ENCODE assay signal across 8 cellular contexts in genomic region chr2:28224648-28225471, GRCh38.
A peak's percentile ranks its signal among the peaks of the same experiment; 100 is the strongest.
DNase-seq lines count a peak whose midpoint lies in the region; ATAC-seq and TF ChIP-seq lines count a peak whose summit lies in the region.

No MANE protein-coding gene starts in this region.

- intact Hi-C loops in right cardiac atrium (cut with DNase I): no loop called here

- 59% methylated on average over 9 of the region's 9 CpGs for WGBS in right cardiac atrium

- ATAC-seq in right cardiac atrium: peak; percentile 30 to 52
- no peak for ATAC-seq in GM18858 (IDR thresholded peaks at IDR 0.05; ENCODE audit: unreplicated experiment)
- ATAC-seq in HG02623 (IDR thresholded peaks at IDR 0.05; ENCODE audit: unreplicated experiment): no peak

- no peak overlapping the region for H3K27ac ChIP-seq in right cardiac atrium (ENCODE audit: low read length)
- peak overlapping the region; percentile 73 for H3K27ac ChIP-seq in temporal lobe (ENCODE audit: low read depth, low read length)

- no peak for TF ChIP-seq CTCF in astrocyte of the cerebellum (IDR thresholded peaks at IDR 0.05; ENCODE audit: low read depth, low read length, missing control alignments)

- no peak overlapping the region for H3K4me3 ChIP-seq in astrocyte of the cerebellum (ENCODE audit: low read depth, low read length)
- H3K4me3 ChIP-seq in right cardiac atrium (ENCODE audit: low read length): no peak overlapping the region

- in situ Hi-C loops in astrocyte of the cerebellum (cut with HindIII; ENCODE audit: low sequenced_read_pairs): no loop called here

- peak; percentile 90 for DNase-seq in HCEC 1CT
- peak; percentile 95 for DNase-seq in astrocyte of the cerebellum (ENCODE audit: low read depth)
- DNase-seq in right cardiac atrium: peak in 1 of 3 donors; percentile 25
- DNase-seq in NCI-H2171 treated with DMSO at 0.1 percent for 48 hours (lab: John Stamatoyannopoulos, UW): no peak
- DNase-seq in occipital lobe (lab: John Stamatoyannopoulos, UW): no peak

- no peaks in the 10 kb centered on the region for H3K27me3 ChIP-seq in right cardiac atrium (ENCODE audit: control insufficient read depth, insufficient read depth)

- no peaks in the 10 kb centered on the region for H3K9me3 ChIP-seq in right cardiac atrium (ENCODE audit: control insufficient read depth, low read length)

- H3K4me1 ChIP-seq in right cardiac atrium (ENCODE audit: control insufficient read depth, insufficient read depth, low read length): peaks cover 2% of the 10 kb centered on the region

Comparison
In these comparisons a context has a peak if more than half of its experiments do, and no peak if none do; other contexts are left out.
1. DNase-seq: peak in HCEC 1CT (single experiment) and astrocyte of the cerebellum (single experiment); none in NCI-H2171 treated with DMSO at 0.1 percent for 48 hours (single experiment) and occipital lobe (single experiment).
2. ATAC-seq: peak in right cardiac atrium (2 of 2); none in GM18858 (single experiment) and HG02623 (single experiment).